ENCODE assay signal across 8 cellular contexts in the genomic region with DNA sequence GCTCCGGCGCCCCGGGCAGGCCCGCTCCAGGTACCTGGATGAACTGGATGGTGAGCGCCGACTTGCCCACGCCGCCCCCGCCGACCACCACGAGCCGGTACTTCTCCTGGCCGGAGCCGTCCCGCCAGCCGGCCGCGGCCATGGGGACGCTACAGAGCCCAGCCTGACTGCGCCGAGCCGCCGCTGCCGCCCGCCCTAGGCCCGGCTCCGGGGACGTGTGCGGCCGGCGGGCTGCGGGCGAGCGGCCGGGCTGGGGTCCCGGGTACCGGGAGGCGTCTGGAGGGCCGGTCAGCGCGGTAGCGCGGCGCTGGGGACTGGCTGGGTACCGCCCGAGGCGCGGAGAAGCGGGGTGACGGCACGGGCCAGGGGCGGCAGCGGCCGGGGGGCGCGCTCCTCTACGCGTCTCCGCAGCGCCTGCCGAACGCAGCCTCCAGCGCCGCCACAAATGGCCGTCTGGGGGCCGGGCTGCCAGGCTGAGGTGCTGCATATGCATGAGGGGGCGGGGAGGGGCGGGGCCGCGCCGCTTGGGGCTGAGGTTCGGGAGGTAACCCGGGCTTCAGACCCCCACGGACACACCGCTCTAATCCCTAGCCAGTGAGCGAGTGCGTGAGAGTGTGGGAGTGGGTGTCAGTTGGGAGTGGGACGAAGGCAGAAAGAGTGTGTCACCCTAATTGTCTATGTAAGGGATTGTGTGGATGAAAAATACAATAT. TPM values are rescaled to one million over a fixed set of nuclear protein-coding genes. Genes with fewer than 3 reads are reported as not detected.
DNase-seq lines count a peak whose midpoint lies in the region; ATAC-seq and TF ChIP-seq lines count a peak whose summit lies in the region.

TSS of gene RRAS2 (minus strand) at position 455 of the 711 bp plus-strand sequence. CDS start at position 142, 313 bp downstream.

- H3K36me3 ChIP-seq in ACC112 (ENCODE audit: insufficient read depth, low read length) (peaks cover 3% of the 10 kb centered on the region; the same call in 1 of the 2 replicates), endocrine pancreas (ENCODE audit: control insufficient read depth, insufficient read depth, low read length) (no peaks in the 10 kb centered on the region)

- no peaks in the 10 kb centered on the region for H3K27me3 ChIP-seq in ACC112 (ENCODE audit: insufficient read depth, low read length)
- no peaks in the 10 kb centered on the region for H3K27me3 ChIP-seq in endocrine pancreas (ENCODE audit: control insufficient read depth, insufficient read depth, low read length)

- H3K4me3 ChIP-seq in ACC112 (ENCODE audit: low read depth, low read length) (peak within 1 kb of the TSS; percentile 96), endocrine pancreas (ENCODE audit: control insufficient read depth, insufficient read depth, low read length) (peak within 1 kb of the TSS; percentile 87)

- peaks cover 24% of the 10 kb centered on the region for H3K4me1 Mint-ChIP-seq in mesothelial cell of epicardium

- peak within 1 kb of the TSS; percentile 97 for H3K27ac Mint-ChIP-seq in mesothelial cell of epicardium

- H3K36me3 Mint-ChIP-seq in mesothelial cell of epicardium: no peaks in the 10 kb centered on the region

- H3K9me3 ChIP-seq in endocrine pancreas (ENCODE audit: control insufficient read depth, low read length): no peaks in the 10 kb centered on the region

- H3K4me3 Mint-ChIP-seq in mesothelial cell of epicardium: peak within 1 kb of the TSS; percentile 91

- peaks cover 16% of the 10 kb centered on the region for H3K4me1 ChIP-seq in ACC112 (ENCODE audit: control insufficient read depth, insufficient read depth, low read length, unreplicated experiment)
- H3K4me1 ChIP-seq in endocrine pancreas (ENCODE audit: control insufficient read depth, insufficient read depth, low read length): peaks cover 5% of the 10 kb centered on the region

- H3K9ac ChIP-seq in endocrine pancreas (ENCODE audit: control insufficient read depth, insufficient read depth, low read length): peak within 1 kb of the TSS; percentile 85

- ATAC-seq in GM18519 (IDR thresholded peaks at IDR 0.05; ENCODE audit: low FRiP score, unreplicated experiment) (peak; percentile 63), HG03039 (IDR thresholded peaks at IDR 0.05; ENCODE audit: unreplicated experiment) (peak; percentile 83)

- TF ChIP-seq CTCF in mesothelial cell of epicardium (IDR thresholded peaks at IDR 0.05; ENCODE audit: unreplicated experiment): no peak

- H3K27me3 Mint-ChIP-seq in mesothelial cell of epicardium (ENCODE audit: low read depth): no peaks in the 10 kb centered on the region

- H3K79me2 ChIP-seq in ACC112 (ENCODE audit: control insufficient read depth, insufficient read depth, low read length, unreplicated experiment): peaks cover 55% of the 10 kb centered on the region

- DNase-seq in NCI-H69 (lab: John Stamatoyannopoulos, UW) (peak; percentile 45), mesothelial cell of epicardium (ENCODE audit: low spot score in 2 of 2, unreplicated experiment in 2 of 2) (peak; percentile 71 to 84)
- DNase-seq in activated CD8-positive, alpha-beta memory T cell treated with anti-CD3 and anti-CD28 coated beads for 4 hours (ENCODE audit: low read depth in 2 of 2): peak; percentile 64 to 66
- peak; percentile 73 to 75 for DNase-seq in stimulated activated CD8-positive, alpha-beta memory T cell treated with anti-CD3 and anti-CD28 coated beads, Interleukin-15, amount 100 ng/mL, for 48 hours (ENCODE audit: low read depth in 2 of 2)

- H3K27ac ChIP-seq in ACC112 (ENCODE audit: low read depth, low read length): peak within 1 kb of the TSS; percentile 63

- H2AFZ ChIP-seq in ACC112 (ENCODE audit: low read length, unreplicated experiment): peak within 1 kb of the TSS; percentile 77

- H3K9me3 Mint-ChIP-seq in mesothelial cell of epicardium: no peaks in the 10 kb centered on the region

RNA-seq across cellular contexts. Expression of gene RRAS2, which starts in this region (rescaled TPM):
- 51.3 to 53.3 TPM (median 51.9 TPM) in 3 replicates for total RNA-seq in mesothelial cell of epicardium

Comparison
In these comparisons a context has a peak if more than half of its experiments do, and no peak if none do; other contexts are left out.
1. Peak in every context shown above with its lines: DNase-seq, ATAC-seq, H3K4me3 ChIP-seq and H3K27ac ChIP-seq.